Comparison of ENCODE assay signal across 9 cellular contexts in genomic region chr1:156813298-156813697, GRCh38. TPM values are rescaled to one million over a fixed set of nuclear protein-coding genes. Genes with fewer than 3 reads are reported as not detected.
DNase-seq lines count a peak whose midpoint lies in the region; ATAC-seq and TF ChIP-seq lines count a peak whose summit lies in the region.
"Had no signal": no experiment of that assay in that cellular context is flagged by ENCODE, and none has a peak within 500 bp of the region (broad histone marks: within the 10 kb centered on the region; RNA-seq: fewer than 3 reads in every experiment).

No MANE protein-coding gene starts in this region.

- H3K27ac ChIP-seq in BLaER1 treated with 17β-estradiol and CSF1 and Interleukin-3, amounts not matched to agents 10 nM and 100 nM = peak overlapping the region in 10 of 11 experiments; percentile 53 to 78 (median 73); a peak in 20 of 22 replicates
- H3K27ac ChIP-seq in OCI-LY1 (ENCODE audit: low read depth, low read length, poor library complexity, severe bottlenecking) = no peak overlapping the region
- no peak overlapping the region for H3K27ac ChIP-seq in duodenal mucosa (ENCODE audit: low read depth, low read length)
- H3K27ac ChIP-seq in neural cell (ENCODE audit: low read length) = no peak overlapping the region

- peaks cover 58 to 89% (median 76%) of the 10 kb centered on the region in 10 experiments for H3K4me1 ChIP-seq in BLaER1 treated with 17β-estradiol and CSF1 and Interleukin-3, amounts not matched to agents 10 nM and 100 nM
- H3K4me1 ChIP-seq in OCI-LY1 (ENCODE audit: insufficient read depth, low read length, severe bottlenecking) (peaks cover 22% of the 10 kb centered on the region), duodenal mucosa (ENCODE audit: control insufficient read depth in 1 of 2, insufficient read depth in 2 of 2, low read length in 2 of 2) (peaks cover 19 to 24% of the 10 kb centered on the region in 2 donors)

- peak overlapping the region; percentile 48 to 81 (median 73); a peak in 21 of 22 replicates for H3K9ac ChIP-seq in BLaER1 treated with 17β-estradiol and CSF1 and Interleukin-3, amounts not matched to agents 10 nM and 100 nM
- peak overlapping the region; percentile 30; the same call in 1 of the 2 replicates for H3K9ac ChIP-seq in OCI-LY1 (ENCODE audit: low read length)
- peak overlapping the region; percentile 45 to 72 for H3K9ac ChIP-seq in duodenal mucosa (ENCODE audit: low read depth in 1 of 2, low read length in 2 of 2)
- no peak overlapping the region for H3K9ac ChIP-seq in neural cell (ENCODE audit: low read length)

- peak overlapping the region; percentile 46 to 69 (median 58) for H3K4me3 ChIP-seq in BLaER1 treated with 17β-estradiol and CSF1 and Interleukin-3, amounts not matched to agents 10 nM and 100 nM
- H3K4me3 ChIP-seq in OCI-LY1 (ENCODE audit: low read depth, low read length, poor library complexity, severe bottlenecking) (peak overlapping the region; percentile 53), duodenal mucosa (ENCODE audit: low read depth in 1 of 2, low read length in 2 of 2) (peak overlapping the region; percentile 62 to 72), neural cell (ENCODE audit: low read length) (peak overlapping the region; percentile 62)

- TF ChIP-seq CTCF in OCI-LY1 (IDR thresholded peaks at IDR 0.05; ENCODE audit: low read length) = no peak
- TF ChIP-seq CTCF in neural cell (IDR thresholded peaks at IDR 0.05; ENCODE audit: poor library complexity, severe bottlenecking) = no peak
- no peak for TF ChIP-seq CTCF in omental fat pad (IDR thresholded peaks at IDR 0.05)

- ATAC-seq in omental fat pad (ENCODE audit: low FRiP score) = no peak
- ATAC-seq in HG02588 (IDR thresholded peaks at IDR 0.05; ENCODE audit: unreplicated experiment) = no peak

- no peak for TF ChIP-seq EP300 in neural cell (conservative IDR thresholded peaks at IDR 0.05; ENCODE audit: poor library complexity, severe bottlenecking)

- H2AFZ ChIP-seq in OCI-LY1 (ENCODE audit: low read length) = no peak overlapping the region
- H2AFZ ChIP-seq in neural cell (ENCODE audit: low read depth, low read length) = no peak overlapping the region

- H3F3A ChIP-seq in OCI-LY1 (ENCODE audit: insufficient read depth, low read length) (no peaks in the 10 kb centered on the region), neural cell (ENCODE audit: insufficient read depth, low read length, poor library complexity, severe bottlenecking) (no peaks in the 10 kb centered on the region)

- H3K79me2 ChIP-seq in OCI-LY1 (ENCODE audit: insufficient read depth, low read length) (no peaks in the 10 kb centered on the region), neural cell (replicated peaks; ENCODE audit: insufficient read depth, low read length) (no peaks in the 10 kb centered on the region)

- H3K4me2 ChIP-seq in BLaER1 treated with 17β-estradiol and CSF1 and Interleukin-3, amounts not matched to agents 10 nM and 100 nM = peak overlapping the region; percentile 84 to 100 (median 92)
- H3K4me2 ChIP-seq in OCI-LY1 (ENCODE audit: low read length) (peak overlapping the region; percentile 64), neural cell (ENCODE audit: low read length) (no peak overlapping the region)

- no peak for TF ChIP-seq RAD21 in neural cell (conservative IDR thresholded peaks at IDR 0.05)

- peaks cover 0 to 21% (median 0%) of the 10 kb centered on the region in 11 experiments; a peak in 5 of 22 replicates for H3K36me3 ChIP-seq in BLaER1 treated with 17β-estradiol and CSF1 and Interleukin-3, amounts not matched to agents 10 nM and 100 nM
- H3K36me3 ChIP-seq in OCI-LY1 (ENCODE audit: insufficient read depth, low read length) (no peaks in the 10 kb centered on the region), duodenal mucosa (ENCODE audit: control insufficient read depth in 1 of 2, insufficient read depth in 2 of 2, low read length in 2 of 2) (no peaks in the 10 kb centered on the region), neural cell (ENCODE audit: insufficient read depth, low read length) (no peaks in the 10 kb centered on the region)

- peaks cover 0 to 7% (median 0%) of the 10 kb centered on the region in 11 experiments; a peak in 2 of 22 replicates for H4K20me1 ChIP-seq in BLaER1 treated with 17β-estradiol and CSF1 and Interleukin-3, amounts not matched to agents 10 nM and 100 nM
- no peaks in the 10 kb centered on the region for H4K20me1 ChIP-seq in OCI-LY1 (ENCODE audit: insufficient read depth, low read length)
- H4K20me1 ChIP-seq in neural cell (ENCODE audit: insufficient read depth) = no peaks in the 10 kb centered on the region

- H3K9me2 ChIP-seq in OCI-LY1 (ENCODE audit: low read depth, low read length) (no peaks in the 10 kb centered on the region), neural cell (ENCODE audit: insufficient read depth, low read length) (no peaks in the 10 kb centered on the region)

- H3K27me3 ChIP-seq in BLaER1 treated with 17β-estradiol and CSF1 and Interleukin-3, amounts not matched to agents 10 nM and 100 nM = no peaks in the 10 kb centered on the region
- no peaks in the 10 kb centered on the region for H3K27me3 ChIP-seq in OCI-LY1 (ENCODE audit: insufficient read depth, low read length)
- H3K27me3 ChIP-seq in duodenal mucosa (ENCODE audit: control insufficient read depth in 1 of 2, insufficient read depth in 2 of 2, low read length in 2 of 2) = no peaks in the 10 kb centered on the region
- H3K27me3 ChIP-seq in neural cell (ENCODE audit: insufficient read depth, low read depth, low read length) = peaks cover 13% of the 10 kb centered on the region

- H3K9me3 ChIP-seq in BLaER1 treated with 17β-estradiol and CSF1 and Interleukin-3, amounts not matched to agents 10 nM and 100 nM (replicated peaks in 1 of 11) = no peaks in the 10 kb centered on the region
- no peaks in the 10 kb centered on the region for H3K9me3 ChIP-seq in OCI-LY1 (ENCODE audit: low read length)
- H3K9me3 ChIP-seq in duodenal mucosa (ENCODE audit: control insufficient read depth in 1 of 2, low read length in 2 of 2) = no peaks in the 10 kb centered on the region
- H3K9me3 ChIP-seq in neural cell (ENCODE audit: low read length) = no peaks in the 10 kb centered on the region

- DNase-seq in NCI-H2107 treated with DMSO at 0.1 percent for 48 hours (lab: John Stamatoyannopoulos, UW; ENCODE audit: unreplicated experiment) = no peak
- DNase-seq in omental fat pad (ENCODE audit: low spot score) = no peak
- no peak for DNase-seq in HuH-7 (ENCODE audit: low spot score)
- DNase-seq: NCI-H446 had no signal

TF ChIP-seq in neural cell, 6 proteins besides CTCF, POLR2A, EP300 and RAD21:
- TF ChIP-seq EZH2 (IDR thresholded peaks at IDR 0.05; ENCODE audit: borderline replicate concordance, insufficient read depth, low read length, poor library complexity, severe bottlenecking) (no peak), MXI1 (conservative IDR thresholded peaks at IDR 0.05; ENCODE audit: poor library complexity, severe bottlenecking) (no peak), SMC3 (conservative IDR thresholded peaks at IDR 0.05; ENCODE audit: poor library complexity) (no peak), POLR2AphosphoS5 (IDR thresholded peaks at IDR 0.05) (no peak), TAF1 (IDR thresholded peaks at IDR 0.05; ENCODE audit: low read depth) (no peak)
- TF ChIP-seq, protein P1, sequence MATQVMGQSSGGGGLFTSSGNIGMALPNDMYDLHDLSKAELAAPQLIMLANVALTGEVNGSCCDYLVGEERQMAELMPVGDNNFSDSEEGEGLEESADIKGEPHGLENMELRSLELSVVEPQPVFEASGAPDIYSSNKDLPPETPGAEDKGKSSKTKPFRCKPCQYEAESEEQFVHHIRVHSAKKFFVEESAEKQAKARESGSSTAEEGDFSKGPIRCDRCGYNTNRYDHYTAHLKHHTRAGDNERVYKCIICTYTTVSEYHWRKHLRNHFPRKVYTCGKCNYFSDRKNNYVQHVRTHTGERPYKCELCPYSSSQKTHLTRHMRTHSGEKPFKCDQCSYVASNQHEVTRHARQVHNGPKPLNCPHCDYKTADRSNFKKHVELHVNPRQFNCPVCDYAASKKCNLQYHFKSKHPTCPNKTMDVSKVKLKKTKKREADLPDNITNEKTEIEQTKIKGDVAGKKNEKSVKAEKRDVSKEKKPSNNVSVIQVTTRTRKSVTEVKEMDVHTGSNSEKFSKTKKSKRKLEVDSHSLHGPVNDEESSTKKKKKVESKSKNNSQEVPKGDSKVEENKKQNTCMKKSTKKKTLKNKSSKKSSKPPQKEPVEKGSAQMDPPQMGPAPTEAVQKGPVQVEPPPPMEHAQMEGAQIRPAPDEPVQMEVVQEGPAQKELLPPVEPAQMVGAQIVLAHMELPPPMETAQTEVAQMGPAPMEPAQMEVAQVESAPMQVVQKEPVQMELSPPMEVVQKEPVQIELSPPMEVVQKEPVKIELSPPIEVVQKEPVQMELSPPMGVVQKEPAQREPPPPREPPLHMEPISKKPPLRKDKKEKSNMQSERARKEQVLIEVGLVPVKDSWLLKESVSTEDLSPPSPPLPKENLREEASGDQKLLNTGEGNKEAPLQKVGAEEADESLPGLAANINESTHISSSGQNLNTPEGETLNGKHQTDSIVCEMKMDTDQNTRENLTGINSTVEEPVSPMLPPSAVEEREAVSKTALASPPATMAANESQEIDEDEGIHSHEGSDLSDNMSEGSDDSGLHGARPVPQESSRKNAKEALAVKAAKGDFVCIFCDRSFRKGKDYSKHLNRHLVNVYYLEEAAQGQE (IDR thresholded peaks at IDR 0.05; ENCODE audit: borderline replicate concordance) = no peak
TF ChIP-seq in neural cell: peak in this region for 0.

RNA-seq across cellular contexts. Expression of gene SH2D2A, which starts 3.4 kb away (rescaled TPM):
- polyA plus RNA-seq in neural cell = not detected in 2 replicates
- not detected in 2 replicates for polyA minus RNA-seq in neural cell
- total RNA-seq in omental fat pad = 1 to 10 TPM; 2.2 to 6.5 (median 3.7) TPM

RNA-seq across cellular contexts. Expression of gene INSRR, which starts 45.6 kb away (rescaled TPM):
- 2.7 and 3.0 TPM in 2 replicates for polyA plus RNA-seq in neural cell
- polyA minus RNA-seq in neural cell = 1.7 TPM in 2 replicates
- under 1 TPM in 3 of 4 donors, not detected in 1; 0.06 to 0.12 (median 0.09) TPM for total RNA-seq in omental fat pad

RNA-seq across cellular contexts. Expression of gene PRCC, which starts 46.0 kb away (rescaled TPM):
- 17.5 and 23.3 TPM in 2 replicates for polyA plus RNA-seq in neural cell
- 22.9 and 25.6 TPM in 2 replicates for polyA minus RNA-seq in neural cell
- total RNA-seq in omental fat pad = 10 to 100 TPM; 25.5 to 34.7 (median 28.2) TPM

RNA-seq across cellular contexts. Expression of gene NTRK1, which starts 47.4 kb away (rescaled TPM):
- polyA plus RNA-seq in neural cell = 4.9 and 7.7 TPM in 2 replicates
- polyA minus RNA-seq in neural cell = 4.3 and 4.6 TPM in 2 replicates
- total RNA-seq in omental fat pad = 1 to 10 TPM; 1.3 to 6.3 (median 1.6) TPM

Comparison
In these comparisons a context has a peak if more than half of its experiments do, and no peak if none do; other contexts are left out.
1. H3K27ac ChIP-seq: peak in BLaER1 treated with 17β-estradiol and CSF1 and Interleukin-3, amounts not matched to agents 10 nM and 100 nM (10 of 11); none in OCI-LY1 (single experiment), duodenal mucosa (single experiment) and neural cell (single experiment).
2. Peak in every context shown above with its lines, with median percentiles within 50 percentile points of each other: H3K4me3 ChIP-seq.